13 cellular contexts compared by ENCODE assay signal in the genomic region with DNA sequence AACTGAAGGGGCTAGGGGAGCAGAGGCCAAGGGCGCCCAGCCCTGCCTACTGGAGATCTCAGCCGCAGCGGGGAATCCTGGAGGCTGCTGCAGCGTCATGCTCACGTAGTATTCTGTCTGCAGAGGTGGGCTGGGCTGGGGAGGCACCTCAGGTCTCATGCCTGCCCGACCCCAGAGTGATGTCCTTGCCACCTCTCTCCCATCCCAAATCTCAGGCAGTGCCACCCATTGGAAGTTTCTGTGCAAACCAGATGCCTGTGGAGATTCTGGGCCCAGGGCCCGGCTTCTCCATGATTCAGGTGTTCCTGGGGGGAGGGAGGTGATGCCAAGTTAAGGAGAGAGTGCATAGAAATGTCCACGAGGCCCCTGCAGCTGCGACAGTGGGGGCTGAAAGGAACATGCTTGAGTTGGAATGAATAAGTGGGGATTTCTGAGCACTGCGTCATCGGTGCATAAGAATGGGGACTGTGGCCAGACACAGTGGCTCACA.
A peak's percentile ranks its signal among the peaks of the same experiment; 100 is the strongest.
DNase-seq lines count a peak whose midpoint lies in the region; ATAC-seq and TF ChIP-seq lines count a peak whose summit lies in the region.
"Had no signal": no experiment of that assay in that cellular context is flagged by ENCODE, and none has a peak within 500 bp of the region (broad histone marks: within the 10 kb centered on the region; RNA-seq: fewer than 3 reads in every experiment).

No MANE protein-coding gene starts in this region.

- no peaks in the 10 kb centered on the region for H3K9me2 ChIP-seq in DOHH2 (replicated peaks; ENCODE audit: control insufficient read depth, low read length)

- H3K27ac ChIP-seq in DOHH2 (ENCODE audit: low read depth, low read length) (peak overlapping the region; percentile 55), Panc1 (ENCODE audit: low read length) (no peak overlapping the region), dorsolateral prefrontal cortex (no peak overlapping the region)
- H3K27ac ChIP-seq: lower lobe of right lung, psoas muscle had no signal

- peaks cover 56% of the 10 kb centered on the region for H3K4me1 ChIP-seq in DOHH2 (ENCODE audit: control insufficient read depth, low read length)
- 0 out of 2 replicates have a peak, but pooled peaks cover 5% of the 10 kb centered on the region for H3K4me1 ChIP-seq in Panc1 (ENCODE audit: control insufficient read depth, insufficient read depth, low read length)
- H3K4me1 ChIP-seq: psoas muscle had no signal

- ATAC-seq in Panc1 (peak; percentile 27; the same call in 1 of the 2 replicates), HG03175 (IDR thresholded peaks at IDR 0.05; ENCODE audit: unreplicated experiment) (no peak)
- ATAC-seq: psoas muscle had no signal

- TF ChIP-seq CTCF in DOHH2 (IDR thresholded peaks at IDR 0.05; ENCODE audit: low read depth, low read length, poor library complexity, severe bottlenecking), result no peak
- no peak for TF ChIP-seq CTCF in Panc1 (IDR thresholded peaks at IDR 0.05)
- TF ChIP-seq CTCF in epithelial cell of esophagus (IDR thresholded peaks at IDR 0.05; ENCODE audit: insufficient read depth, low read depth, low read length, missing control alignments), result no peak
- no peak for TF ChIP-seq CTCF in dorsolateral prefrontal cortex (IDR thresholded peaks at IDR 0.05 in 54 of 56, conservative IDR thresholded peaks at IDR 0.05 in 2 of 56; ENCODE audit: low read depth in 1 of 56, partially characterized antibody in 56 of 56)

- BruUV-seq in Panc1 (replicated peaks; lab: Mats Ljungman, UMichigan), result no TSS peak

- peak; percentile 21 for TF ChIP-seq POLR2A in GM19193 (IDR thresholded peaks at IDR 0.05; ENCODE audit: extremely low read depth, insufficient read depth, insufficient read length)

- in situ Hi-C loops in Panc1 (cut with HindIII; ENCODE audit: low pct_unique_long_range_greater_than_20kb, low sequenced_read_pairs), result no loop called here

- no peaks in the 10 kb centered on the region for H3K79me2 ChIP-seq in DOHH2 (ENCODE audit: control insufficient read depth, low read length)

- H3F3A ChIP-seq in DOHH2 (ENCODE audit: control insufficient read depth, insufficient read depth), result peaks cover 38% of the 10 kb centered on the region

- H4K20me1 ChIP-seq in DOHH2 (ENCODE audit: control insufficient read depth, insufficient read depth, low read depth, low read length), result no peaks in the 10 kb centered on the region

- H3K4me3 ChIP-seq in DOHH2 (ENCODE audit: low read length) (no peak overlapping the region), Panc1 (ENCODE audit: low read depth in 2 of 2, low read length in 2 of 2) (no peak overlapping the region), epithelial cell of esophagus (ENCODE audit: low read length) (no peak overlapping the region), dorsolateral prefrontal cortex (no peak overlapping the region)
- H3K4me3 ChIP-seq: lower lobe of right lung, psoas muscle had no signal

- no peak for DNase-seq in Panc1 (ENCODE audit: low read depth, low spot score)
- peak; percentile 32 for DNase-seq in epithelial cell of esophagus (ENCODE audit: low read depth)
- no peak for DNase-seq in NCI-H446 (lab: John Stamatoyannopoulos, UW)
- DNase-seq in NCI-H526 (lab: John Stamatoyannopoulos, UW), result no peak
- DNase-seq in dorsolateral prefrontal cortex, result no peak
- DNase-seq: DMS79, lower lobe of right lung, NCI-H2081, SHP77 treated with DMSO at 0.1 percent for 48 hours had no signal

- H3K27me3 ChIP-seq in DOHH2 (ENCODE audit: control insufficient read depth, low read length) (no peaks in the 10 kb centered on the region), Panc1 (ENCODE audit: control insufficient read depth, insufficient read depth, low read length) (no peaks in the 10 kb centered on the region), dorsolateral prefrontal cortex (no peaks in the 10 kb centered on the region)

- peaks cover 6% of the 10 kb centered on the region; the same call in 1 of the 2 replicates for H3K9me3 ChIP-seq in DOHH2 (ENCODE audit: control insufficient read depth, insufficient read depth, low read length)
- H3K9me3 ChIP-seq in Panc1 (ENCODE audit: control insufficient read depth, insufficient read depth, low read depth, low read length), result no peaks in the 10 kb centered on the region
- H3K9me3 ChIP-seq: lower lobe of right lung, psoas muscle had no signal

- intact Hi-C loops in Panc1 (cut with micrococcal nuclease; ENCODE audit: unreplicated experiment) (no loop called here), dorsolateral prefrontal cortex (cut with DNase I) (no loop called here)

- H3K4me2 ChIP-seq in DOHH2 (ENCODE audit: low read length), result peak overlapping the region; percentile 82

- POLR2A ChIA-PET in Panc1 (lab: Charles Lee), result interaction anchor here (1.2 kb wide), 1 partner anchor 192 kb away, joined by 3 read pairs; no protein-coding TSS in a partner anchor

- H3K36me3 ChIP-seq in DOHH2 (ENCODE audit: control insufficient read depth, low read length) (no peaks in the 10 kb centered on the region), Panc1 (ENCODE audit: control insufficient read depth, insufficient read depth, low read length) (no peaks in the 10 kb centered on the region)
- H3K36me3 ChIP-seq: lower lobe of right lung had no signal

- CTCF ChIA-PET in Panc1 (lab: Charles Lee), result interaction anchor here (0.6 to 1.1 kb wide), 3 partner anchors 8 to 382 kb away, joined by 3 to 6 read pairs (median 5); no protein-coding TSS in a partner anchor
